In the genomic region with DNA sequence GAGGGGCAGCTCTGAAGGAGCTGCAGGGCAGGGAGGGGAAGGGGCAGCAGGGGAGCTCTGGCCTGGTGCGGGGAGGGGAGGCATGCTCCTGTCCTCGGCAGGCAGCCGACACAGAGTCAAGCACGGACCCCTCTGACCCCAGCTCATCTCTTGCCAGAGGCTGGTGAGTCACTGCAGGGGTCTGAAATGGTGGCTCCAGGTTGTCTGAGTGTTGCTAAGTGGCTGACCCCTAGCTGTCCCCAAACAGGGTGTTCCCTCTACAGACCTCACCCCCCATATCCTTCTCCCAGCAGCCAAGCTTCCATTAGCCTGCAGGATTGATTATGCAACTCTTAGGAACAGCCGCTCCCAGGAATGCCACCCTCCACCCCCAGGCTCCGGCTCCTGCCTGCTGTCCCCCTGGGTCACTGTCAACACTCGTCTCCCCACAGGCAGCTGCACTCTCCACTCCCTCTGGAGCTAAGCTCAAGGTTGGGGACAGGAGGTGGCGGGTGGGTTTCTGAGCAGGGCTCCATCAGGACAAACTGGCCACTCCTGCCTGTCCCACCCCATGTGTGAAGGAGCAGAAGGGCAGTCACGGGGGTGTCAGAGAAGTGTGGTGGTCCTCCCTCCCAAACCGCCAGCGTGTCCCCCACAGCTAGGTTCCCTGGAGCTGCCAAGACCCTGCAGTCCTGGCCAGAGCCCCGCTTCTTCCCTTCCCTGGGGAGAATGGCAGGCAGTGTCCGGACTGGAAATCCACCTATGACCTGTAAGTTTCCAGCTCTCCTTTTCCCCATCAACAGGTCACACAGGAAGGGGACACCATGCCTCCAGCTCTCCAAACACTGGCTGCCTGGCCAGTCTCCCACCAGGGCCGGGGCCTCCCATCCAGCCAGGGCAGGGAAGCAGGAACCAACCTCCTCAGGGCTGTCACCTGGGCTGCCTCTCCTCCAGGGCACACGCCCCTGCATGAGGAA, we compare ENCODE assay signal across 19 cellular contexts. TPM values are rescaled to one million over a fixed set of nuclear protein-coding genes. Genes with fewer than 3 reads are reported as not detected.
A peak's percentile ranks its signal among the peaks of the same experiment; 100 is the strongest.
DNase-seq lines count a peak whose midpoint lies in the region; ATAC-seq and TF ChIP-seq lines count a peak whose summit lies in the region.
"Had no signal": no experiment of that assay in that cellular context is flagged by ENCODE, and none has a peak within 500 bp of the region (broad histone marks: within the 10 kb centered on the region; RNA-seq: fewer than 3 reads in every experiment).

No MANE protein-coding gene starts in this region.

- intact Hi-C loops in cardiac septum (cut with DNase I), result loop anchor here (2.0 kb wide), 1 partner anchor 32 kb away; no protein-coding TSS in a partner anchor
- intact Hi-C loops in uterus (cut with DNase I; ENCODE audit: low total_unique reads), result no loop called here

- H3K9ac ChIP-seq in BLaER1, result no peak overlapping the region
- H3K9ac ChIP-seq in HUES64 (ENCODE audit: low read depth, low read length), result no peak overlapping the region
- H3K9ac ChIP-seq: parathyroid adenoma had no signal

- H3K4me1 ChIP-seq in BLaER1, result peaks cover 69% of the 10 kb centered on the region
- H3K4me1 ChIP-seq in HUES64 (ENCODE audit: insufficient read depth, low read length), result peaks cover 27% of the 10 kb centered on the region
- H3K4me1 ChIP-seq in uterus, result no peaks in the 10 kb centered on the region

- ATAC-seq in omental fat pad (ENCODE audit: low FRiP score) (peak; percentile 35), GM18870 (IDR thresholded peaks at IDR 0.05; ENCODE audit: unreplicated experiment) (no peak)
- ATAC-seq: activated T-cell treated with anti-CD3 and anti-CD28 coated beads, Interleukin-2, amount 50 U/mL, for 72 hours had no signal

- in situ Hi-C loops in GM13977 (cut with MboI; ENCODE audit: low pct_unique_long_range_greater_than_20kb, low sequenced_read_pairs, unreplicated experiment), result no loop called here

- H3K36me3 ChIP-seq in BLaER1 (no peaks in the 10 kb centered on the region), HUES64 (ENCODE audit: insufficient read depth, low read length) (no peaks in the 10 kb centered on the region), uterus (no peaks in the 10 kb centered on the region)

- H4K20me1 ChIP-seq in BLaER1, result no peaks in the 10 kb centered on the region

- WGBS in HUES64, result 73% methylated on average over 15 of the region's 15 CpGs

- H3K4me3 ChIP-seq in BLaER1, result no peak overlapping the region
- no peak overlapping the region for H3K4me3 ChIP-seq in HUES64 (ENCODE audit: low read length)
- no peak overlapping the region for H3K4me3 ChIP-seq in uterus

- no peak for TF ChIP-seq POLR2A in uterus (IDR thresholded peaks at IDR 0.05)

- H3K4me2 ChIP-seq in BLaER1, result 0 out of 2 replicates have a peak overlapping the region, but pooled peaks have one; percentile 68

- DNase-seq in cardiac septum (ENCODE audit: low spot score), result peak; percentile 73
- DNase-seq in omental fat pad (ENCODE audit: low spot score), result no peak
- no peak for DNase-seq in uterus
- DNase-seq in superior temporal gyrus (ENCODE audit: extremely low spot score), result no peak
- DNase-seq in GM13977 (ENCODE audit: low spot score), result no peak
- DNase-seq: activated CD4-positive, alpha-beta memory T cell treated with anti-CD3 and anti-CD28 coated beads, Interleukin-2, amount 10 ng/mL, durations not matched to agents 7 days and 5 days; activated naive CD8-positive, alpha-beta T cell treated with anti-CD3 and anti-CD28 coated beads for 36 hours; activated T-cell treated with anti-CD3 and anti-CD28 coated beads, Interleukin-2, amount 50 U/mL, for 72 hours; EL; kidney; NCI-H2081 treated with DMSO at 0.1 percent for 48 hours; NCI-H774; T-helper 1 cell had no signal

- no peak for TF ChIP-seq CTCF in omental fat pad (IDR thresholded peaks at IDR 0.05)
- TF ChIP-seq CTCF in uterus (IDR thresholded peaks at IDR 0.05), result no peak
- TF ChIP-seq CTCF in GM13977 (IDR thresholded peaks at IDR 0.05; ENCODE audit: extremely low read depth, insufficient read depth, missing control alignments), result no peak

- H3K9me3 ChIP-seq in BLaER1 (no peaks in the 10 kb centered on the region), HUES64 (ENCODE audit: insufficient read depth, low read depth, low read length) (no peaks in the 10 kb centered on the region), uterus (no peaks in the 10 kb centered on the region)

- H3K27ac ChIP-seq in BLaER1, result 0 out of 2 replicates have a peak overlapping the region, but pooled peaks have one; percentile 51
- H3K27ac ChIP-seq in HUES64 (ENCODE audit: low read depth, low read length), result peak overlapping the region; percentile 83
- H3K27ac ChIP-seq in uterus, result no peak overlapping the region
- H3K27ac ChIP-seq: parathyroid adenoma, VCaP had no signal

- H3K27me3 ChIP-seq in BLaER1, result no peaks in the 10 kb centered on the region
- no peaks in the 10 kb centered on the region for H3K27me3 ChIP-seq in HUES64 (ENCODE audit: insufficient read depth, low read length)
- no peaks in the 10 kb centered on the region for H3K27me3 ChIP-seq in uterus

RNA-seq across cellular contexts. Expression of gene MYLK3, which starts 1.0 kb away (rescaled TPM):
- polyA plus RNA-seq in HUES64 (2013, experiment 1 of 2), result 0.30 TPM
- 0.19 TPM for polyA plus RNA-seq in HUES64 (2013, experiment 2 of 2)
- total RNA-seq in cardiac septum (150 TPM), omental fat pad (under 1 TPM in 2 of 4 donors, not detected in 2; 0.38 to 0.48 TPM), uterus (1 to 10 TPM in 1 of 4 donors, under 1 TPM in 2, not detected in 1; 0.51 to 4.8 (median 0.61) TPM)
- total RNA-seq: RPMI7951 had no signal

RNA-seq across cellular contexts. Expression of gene ORC6, which starts 57.6 kb away (rescaled TPM):
- polyA plus RNA-seq in HUES64 (2013, experiment 1 of 2), result 58.7 TPM
- 58.8 TPM for polyA plus RNA-seq in HUES64 (2013, experiment 2 of 2)
- total RNA-seq in cardiac septum (3.0 TPM), omental fat pad (1 to 10 TPM in 2 of 4 donors, under 1 TPM in 2; 0.63 to 3.1 (median 1.5) TPM), uterus (10 to 100 TPM in 1 of 4 donors, 1 to 10 TPM in 2, not detected in 1; 1.2 to 11.3 (median 1.3) TPM)

RNA-seq across cellular contexts. Expression of gene VPS35, which starts 58.1 kb away (rescaled TPM):
- polyA plus RNA-seq in HUES64 (2013, experiment 1 of 2), result 43.8 TPM
- polyA plus RNA-seq in HUES64 (2013, experiment 2 of 2), result 43.1 TPM
- total RNA-seq in cardiac septum (86.9 TPM), omental fat pad (10 to 100 TPM; 49.4 to 74.5 (median 63.0) TPM), uterus (100 to 1,000 TPM in 1 of 4 donors, 10 to 100 TPM in 3; 23.1 to 183 (median 67.4) TPM)

Comparison
In these comparisons a context has a peak if more than half of its experiments do, and no peak if none do; other contexts are left out.
1. H3K27ac ChIP-seq: peak in BLaER1 (single experiment) and HUES64 (single experiment); none in uterus (0 of 2).
2. RNA of gene MYLK3, which starts 1.0 kb away (total RNA-seq): 150 TPM in cardiac septum (single experiment); 0.51 to 4.8 TPM in uterus and 0.38 to 0.48 TPM in omental fat pad; every median in the first group is over 10 times any median in the second.